8 cellular contexts compared by ENCODE assay signal in genomic region chr17:64736804-64737492, GRCh38.
DNase-seq lines count a peak whose midpoint lies in the region; TF ChIP-seq lines count a peak whose summit lies in the region.

No MANE protein-coding gene starts in this region.

- H3K27ac Mint-ChIP-seq in neural progenitor cell, result no peak overlapping the region

- H3K27me3 Mint-ChIP-seq in neural progenitor cell (ENCODE audit: insufficient read depth, low read depth), result peaks cover 9% of the 10 kb centered on the region

- no peaks in the 10 kb centered on the region for H3K9me3 Mint-ChIP-seq in neural progenitor cell

- in situ Hi-C loops in Caki2 (cut with HindIII; ENCODE audit: low pct_unique_long_range_greater_than_20kb, low sequenced_read_pairs), result no loop called here

- no peak overlapping the region for H3K4me3 ChIP-seq in Karpas-422 (ENCODE audit: low read length)
- no peak overlapping the region for H3K4me3 ChIP-seq in dorsolateral prefrontal cortex
- H3K4me3 ChIP-seq in neural progenitor cell, result no peak overlapping the region

- no peak overlapping the region for H2AFZ ChIP-seq in Karpas-422 (ENCODE audit: low read length)
- no peak overlapping the region for H2AFZ ChIP-seq in neural progenitor cell (replicated peaks)

- H3K27ac ChIP-seq in Karpas-422 (ENCODE audit: low read length) (no peak overlapping the region), dorsolateral prefrontal cortex (no peak overlapping the region), neural progenitor cell (no peak overlapping the region)

- H3K4me3 Mint-ChIP-seq in neural progenitor cell, result no peak overlapping the region

- DNase-seq in Caki2 (ENCODE audit: low read depth) (peak; percentile 26), Karpas-422 (peak; percentile 67), dorsolateral prefrontal cortex (no peak), neural progenitor cell (ENCODE audit: low spot score) (peak; percentile 9), NCI-H2227 (lab: John Stamatoyannopoulos, UW; ENCODE audit: unreplicated experiment) (no peak), HPDE6-E6E7 (ENCODE audit: extremely low spot score) (no peak), HuH-7 (ENCODE audit: low spot score) (no peak)
- DNase-seq in activated CD4-positive, alpha-beta T cell treated with anti-CD3 and anti-CD28 coated beads for 1 hour, result peak; percentile 32

- H3K4me1 ChIP-seq in Karpas-422 (ENCODE audit: low read length) (no peaks in the 10 kb centered on the region), neural progenitor cell (peaks cover under 1% of the 10 kb centered on the region)

- H3K9me2 ChIP-seq in Karpas-422 (replicated peaks; ENCODE audit: insufficient read depth, low read length), result no peaks in the 10 kb centered on the region

- H3F3A ChIP-seq in neural progenitor cell (ENCODE audit: low read depth), result no peaks in the 10 kb centered on the region

- no peaks in the 10 kb centered on the region for H3K36me3 Mint-ChIP-seq in neural progenitor cell

- H4K20me1 ChIP-seq in Karpas-422 (ENCODE audit: insufficient read depth, low read depth, low read length) (no peaks in the 10 kb centered on the region), neural progenitor cell (ENCODE audit: low read depth) (no peaks in the 10 kb centered on the region)

- H3K4me2 ChIP-seq in Karpas-422 (ENCODE audit: low read depth, low read length, poor library complexity, severe bottlenecking) (no peak overlapping the region), neural progenitor cell (no peak overlapping the region)

- no peaks in the 10 kb centered on the region for H3K27me3 ChIP-seq in Karpas-422 (ENCODE audit: low read length)
- H3K27me3 ChIP-seq in dorsolateral prefrontal cortex, result no peaks in the 10 kb centered on the region
- H3K27me3 ChIP-seq in neural progenitor cell, result no peaks in the 10 kb centered on the region

- H3K36me3 ChIP-seq in Karpas-422 (ENCODE audit: insufficient read depth, low read length) (no peaks in the 10 kb centered on the region), neural progenitor cell (no peaks in the 10 kb centered on the region)

- H3K79me2 ChIP-seq in Karpas-422 (ENCODE audit: low read length), result no peaks in the 10 kb centered on the region
- no peaks in the 10 kb centered on the region for H3K79me2 ChIP-seq in neural progenitor cell (ENCODE audit: low read depth)

- intact Hi-C loops in dorsolateral prefrontal cortex (cut with DNase I), result no loop called here

- H3K9ac ChIP-seq in Karpas-422 (ENCODE audit: low read length) (no peak overlapping the region), neural progenitor cell (no peak overlapping the region)

- H3K9me3 ChIP-seq in Karpas-422 (ENCODE audit: low read length) (no peaks in the 10 kb centered on the region), neural progenitor cell (ENCODE audit: low read depth) (no peaks in the 10 kb centered on the region)

- H3K4me1 Mint-ChIP-seq in neural progenitor cell, result peaks cover 14% of the 10 kb centered on the region

- TF ChIP-seq CTCF in dorsolateral prefrontal cortex (IDR thresholded peaks at IDR 0.05 in 54 of 56, conservative IDR thresholded peaks at IDR 0.05 in 2 of 56; ENCODE audit: low read depth in 1 of 56, partially characterized antibody in 56 of 56), result peak in 51 of 56 donors; percentile 28 to 65 (median 43)
- TF ChIP-seq CTCF in neural progenitor cell (IDR thresholded peaks at IDR 0.05), result peak; percentile 51

Comparison
In these comparisons a context has a peak if more than half of its experiments do, and no peak if none do; other contexts are left out.
1. DNase-seq: peak in Caki2 (single experiment), Karpas-422 (single experiment), activated CD4-positive, alpha-beta T cell treated with anti-CD3 and anti-CD28 coated beads for 1 hour (single experiment) and neural progenitor cell (single experiment); none in dorsolateral prefrontal cortex (0 of 10), NCI-H2227 (single experiment), HPDE6-E6E7 (single experiment) and HuH-7 (single experiment).